17 cellular contexts compared by ENCODE assay signal in the genomic region with DNA sequence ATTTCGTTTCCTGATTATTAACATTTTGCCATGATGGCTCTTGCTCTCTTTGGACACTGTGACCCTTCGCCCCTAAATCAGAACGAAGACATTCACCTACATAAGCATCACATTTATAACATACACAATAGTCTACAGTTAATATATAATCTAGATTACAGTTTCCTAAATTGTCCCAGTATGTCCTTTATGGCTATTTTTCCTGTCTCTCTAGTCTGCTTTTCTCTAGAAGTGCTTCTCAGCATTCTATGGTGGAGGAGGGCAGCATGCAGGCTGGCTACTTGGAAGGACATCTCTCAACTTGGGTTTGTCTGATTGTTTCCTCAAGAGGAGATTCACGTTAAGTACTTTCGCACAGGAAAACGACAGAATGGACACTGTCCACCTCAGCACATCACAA. TPM values are rescaled to one million over a fixed set of nuclear protein-coding genes. Genes with fewer than 3 reads are reported as not detected.
A peak's percentile ranks its signal among the peaks of the same experiment; 100 is the strongest.
DNase-seq lines count a peak whose midpoint lies in the region; ATAC-seq and TF ChIP-seq lines count a peak whose summit lies in the region.
"Had no signal": no experiment of that assay in that cellular context is flagged by ENCODE, and none has a peak within 500 bp of the region (broad histone marks: within the 10 kb centered on the region; RNA-seq: fewer than 3 reads in every experiment).

No MANE protein-coding gene starts in this region.

- ATAC-seq in activated T-cell treated with anti-CD3 and anti-CD28 coated beads, Interleukin-2, amount 50 U/mL, for 72 hours (replicated peaks in 1 of 2): no peak
- ATAC-seq in GM23338: no peak
- no peak for ATAC-seq in activated B cell treated with CpG ODN at 0.5 μM for 24 hours (ENCODE audit: low read depth)
- ATAC-seq in HG02973 (IDR thresholded peaks at IDR 0.05; ENCODE audit: unreplicated experiment): no peak
- ATAC-seq: A549, GM12878, K562 had no signal

- no peaks in the 10 kb centered on the region for H4K20me1 ChIP-seq in GM23338 (replicated peaks; ENCODE audit: insufficient read depth)

- DNase-seq in activated T-cell treated with anti-CD3 and anti-CD28 coated beads, Interleukin-2, amount 50 U/mL, for 72 hours: no peak
- DNase-seq in activated T-cell treated with anti-CD3 and anti-CD28 coated beads, Interleukin-2, amount 50 U/mL, for 48 hours: no peak
- no peak for DNase-seq in GM23338 (ENCODE audit: low spot score)
- DNase-seq in activated B cell treated with CpG ODN at 0.5 μM for 24 hours: no peak
- no peak for DNase-seq in mesothelial cell of epicardium (ENCODE audit: low spot score in 2 of 2, unreplicated experiment in 2 of 2)
- no peak for DNase-seq in anterior cingulate cortex (lab: John Stamatoyannopoulos, UW)
- DNase-seq in Kasumi-1 (lab: John Stamatoyannopoulos, UW): no peak
- DNase-seq: COR-L47, DMS53, NCI-H1105 treated with DMSO at 0.1 percent for 48 hours, NCI-H187, NCI-H748 treated with DMSO at 0.1 percent for 48 hours had no signal

- H3K4me1 ChIP-seq in GM23338 (ENCODE audit: insufficient read depth): no peaks in the 10 kb centered on the region
- H3K4me1 ChIP-seq: A549 had no signal

- TF ChIP-seq CTCF in GM23338 (conservative IDR thresholded peaks at IDR 0.05; ENCODE audit: low read depth in 2 of 2) (no peak), activated B cell treated with CpG ODN at 0.5 μM for 24 hours (IDR thresholded peaks at IDR 0.05) (no peak), mesothelial cell of epicardium (IDR thresholded peaks at IDR 0.05; ENCODE audit: unreplicated experiment) (no peak)

- POLR2A ChIA-PET in activated B cell treated with CpG ODN at 0.5 μM for 24 hours (lab: Charles Lee): no interaction called here

- CTCF ChIA-PET in activated B cell treated with CpG ODN at 0.5 μM for 24 hours (lab: Charles Lee): no interaction called here

- no peak overlapping the region for H3K4me3 ChIP-seq in GM23338
- H3K4me3 ChIP-seq: A549, GM12878, K562 had no signal

- intact Hi-C loops in activated B cell treated with CpG ODN at 0.5 μM for 24 hours (cut with micrococcal nuclease): no loop called here

- peaks cover 14% of the 10 kb centered on the region for H3K4me1 Mint-ChIP-seq in activated T-cell treated with anti-CD3 and anti-CD28 coated beads, Interleukin-2, amount 50 U/mL, for 72 hours (ENCODE audit: low read depth)
- no peaks in the 10 kb centered on the region for H3K4me1 Mint-ChIP-seq in GM23338
- peaks cover 16% of the 10 kb centered on the region for H3K4me1 Mint-ChIP-seq in activated B cell treated with CpG ODN at 0.5 μM for 24 hours
- peaks cover 6% of the 10 kb centered on the region for H3K4me1 Mint-ChIP-seq in mesothelial cell of epicardium
- H3K4me1 Mint-ChIP-seq: CD14-positive monocyte had no signal

- no peaks in the 10 kb centered on the region for H3K27me3 Mint-ChIP-seq in activated T-cell treated with anti-CD3 and anti-CD28 coated beads, Interleukin-2, amount 50 U/mL, for 72 hours (ENCODE audit: low read depth)
- peaks cover 11% of the 10 kb centered on the region for H3K27me3 Mint-ChIP-seq in GM23338 (ENCODE audit: insufficient read depth, low read depth, poor library complexity)
- no peaks in the 10 kb centered on the region for H3K27me3 Mint-ChIP-seq in activated B cell treated with CpG ODN at 0.5 μM for 24 hours
- no peaks in the 10 kb centered on the region for H3K27me3 Mint-ChIP-seq in mesothelial cell of epicardium (ENCODE audit: low read depth)

- H3K9me2 ChIP-seq in GM23338 (ENCODE audit: insufficient read depth): 0 out of 2 replicates have a peak, but pooled peaks cover 4% of the 10 kb centered on the region

- H3F3A ChIP-seq in GM23338 (replicated peaks; ENCODE audit: low read depth): peaks cover 8% of the 10 kb centered on the region

- no peaks in the 10 kb centered on the region; the same call in 1 of the 2 replicates for H3K36me3 ChIP-seq in GM23338 (ENCODE audit: insufficient read depth)

- H3K27me3 ChIP-seq in GM23338 (ENCODE audit: insufficient read depth): no peaks in the 10 kb centered on the region

- H3K79me2 ChIP-seq in GM23338 (replicated peaks; ENCODE audit: insufficient read depth): peaks cover 29% of the 10 kb centered on the region

- H3K4me2 ChIP-seq in GM23338: no peak overlapping the region
- H3K4me2 ChIP-seq: A549 had no signal

- H2AFZ ChIP-seq in GM23338: no peak overlapping the region

- H3K9me3 Mint-ChIP-seq in activated T-cell treated with anti-CD3 and anti-CD28 coated beads, Interleukin-2, amount 50 U/mL, for 72 hours: no peaks in the 10 kb centered on the region
- H3K9me3 Mint-ChIP-seq in GM23338: peaks cover 50% of the 10 kb centered on the region
- no peaks in the 10 kb centered on the region for H3K9me3 Mint-ChIP-seq in activated B cell treated with CpG ODN at 0.5 μM for 24 hours
- peaks cover 7% of the 10 kb centered on the region for H3K9me3 Mint-ChIP-seq in mesothelial cell of epicardium

- no peak overlapping the region for H3K27ac ChIP-seq in GM23338 (ENCODE audit: low read depth)
- H3K27ac ChIP-seq: A549 had no signal

- no peak overlapping the region for H3K4me3 Mint-ChIP-seq in activated T-cell treated with anti-CD3 and anti-CD28 coated beads, Interleukin-2, amount 50 U/mL, for 72 hours
- H3K4me3 Mint-ChIP-seq in GM23338 (no peak overlapping the region), activated B cell treated with CpG ODN at 0.5 μM for 24 hours (no peak overlapping the region), mesothelial cell of epicardium (no peak overlapping the region)
- H3K4me3 Mint-ChIP-seq: CD14-positive monocyte had no signal

- no peaks in the 10 kb centered on the region for H3K36me3 Mint-ChIP-seq in activated T-cell treated with anti-CD3 and anti-CD28 coated beads, Interleukin-2, amount 50 U/mL, for 72 hours (ENCODE audit: insufficient read depth in 2 of 2)
- H3K36me3 Mint-ChIP-seq in GM23338 (ENCODE audit: low read depth) (peaks cover 45% of the 10 kb centered on the region), activated B cell treated with CpG ODN at 0.5 μM for 24 hours (ENCODE audit: low read depth) (peaks cover 16% of the 10 kb centered on the region), mesothelial cell of epicardium (peaks cover 15% of the 10 kb centered on the region)

- peak overlapping the region; percentile 54 for H3K27ac Mint-ChIP-seq in activated T-cell treated with anti-CD3 and anti-CD28 coated beads, Interleukin-2, amount 50 U/mL, for 72 hours
- H3K27ac Mint-ChIP-seq in GM23338 (0 out of 2 replicates have a peak overlapping the region, but pooled peaks have one; percentile 44), activated B cell treated with CpG ODN at 0.5 μM for 24 hours (peak overlapping the region; percentile 41), mesothelial cell of epicardium (peak overlapping the region; percentile 64)

TF ChIP-seq in GM23338, 12 proteins besides CTCF, POLR2A, EP300 and RAD21:
- TF ChIP-seq EZH2 (IDR thresholded peaks at IDR 0.05; ENCODE audit: low read depth, unreplicated experiment) (no peak), CREB1 (CRISPR knock-in tag; IDR thresholded peaks at IDR 0.05; ENCODE audit: low read depth) (no peak), NANOG (IDR thresholded peaks at IDR 0.05; ENCODE audit: borderline replicate concordance) (no peak)
- TF ChIP-seq, protein P1, sequence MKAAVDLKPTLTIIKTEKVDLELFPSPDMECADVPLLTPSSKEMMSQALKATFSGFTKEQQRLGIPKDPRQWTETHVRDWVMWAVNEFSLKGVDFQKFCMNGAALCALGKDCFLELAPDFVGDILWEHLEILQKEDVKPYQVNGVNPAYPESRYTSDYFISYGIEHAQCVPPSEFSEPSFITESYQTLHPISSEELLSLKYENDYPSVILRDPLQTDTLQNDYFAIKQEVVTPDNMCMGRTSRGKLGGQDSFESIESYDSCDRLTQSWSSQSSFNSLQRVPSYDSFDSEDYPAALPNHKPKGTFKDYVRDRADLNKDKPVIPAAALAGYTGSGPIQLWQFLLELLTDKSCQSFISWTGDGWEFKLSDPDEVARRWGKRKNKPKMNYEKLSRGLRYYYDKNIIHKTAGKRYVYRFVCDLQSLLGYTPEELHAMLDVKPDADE (IDR thresholded peaks at IDR 0.05): no peak

RNA-seq across cellular contexts. Expression of a gene that starts 49.9 kb away (rescaled TPM):
- total RNA-seq in activated T-cell treated with anti-CD3 and anti-CD28 coated beads, Interleukin-2, amount 50 U/mL, for 72 hours: 10 to 100 TPM; 20.3 to 20.5 TPM
- total RNA-seq in GM23338 (2014; rRNA removed; shearing (Covaris generic)): 17.3 and 17.9 TPM in 2 replicates
- polyA plus RNA-seq in GM23338 (2016; fragmentation: Nextera tagmentation; extraction: Ambion mirVana): 13.1 and 17.2 TPM in 2 replicates
- total RNA-seq in activated B cell treated with CpG ODN at 0.5 μM for 24 hours: 12.6 and 13.9 TPM in 2 replicates
- 14.7 to 17.1 TPM (median 16.6 TPM) in 3 replicates for total RNA-seq in mesothelial cell of epicardium

RNA-seq across cellular contexts. Expression of a gene that starts 50.0 kb away (rescaled TPM):
- 10 to 100 TPM; 37.8 to 48.5 TPM for total RNA-seq in activated T-cell treated with anti-CD3 and anti-CD28 coated beads, Interleukin-2, amount 50 U/mL, for 72 hours
- total RNA-seq in GM23338 (2014; rRNA removed; shearing (Covaris generic)): 40.7 and 42.7 TPM in 2 replicates
- polyA plus RNA-seq in GM23338 (2016; fragmentation: Nextera tagmentation; extraction: Ambion mirVana): 181 and 188 TPM in 2 replicates
- total RNA-seq in activated B cell treated with CpG ODN at 0.5 μM for 24 hours (45.5 and 48.5 TPM in 2 replicates), mesothelial cell of epicardium (51.6 to 55.3 TPM (median 52.5 TPM) in 3 replicates)
